Comparison of ENCODE assay signal across 8 cellular contexts in genomic region chr16:22188595-22189442, GRCh38. TPM values are rescaled to one million over a fixed set of nuclear protein-coding genes. Genes with fewer than 3 reads are reported as not detected.
DNase-seq lines count a peak whose midpoint lies in the region; ATAC-seq and TF ChIP-seq lines count a peak whose summit lies in the region.

No MANE protein-coding gene starts in this region.

- intact Hi-C loops in heart right ventricle (cut with DNase I), result loop anchor here (1.0 to 10.0 kb wide), 16 partner anchors 87 to 1034 kb away; partner anchors contain the start of genes PDZD9 (in 8 of the 10), UQCRC2 (in 3 of the 10), MOSMO (in 2 of the 10) and VWA3A (in 2 of the 10)

- no peaks in the 10 kb centered on the region for H3K9me3 ChIP-seq in adipocyte (ENCODE audit: control insufficient read depth, low read length)
- H3K9me3 ChIP-seq in heart right ventricle, result no peaks in the 10 kb centered on the region

- no peak for ATAC-seq in heart right ventricle
- no peak for ATAC-seq in GM19395 (IDR thresholded peaks at IDR 0.05; ENCODE audit: unreplicated experiment)
- ATAC-seq in HG02973 (IDR thresholded peaks at IDR 0.05; ENCODE audit: unreplicated experiment), result no peak

- no peaks in the 10 kb centered on the region for H3K27me3 ChIP-seq in adipocyte (replicated peaks; ENCODE audit: control insufficient read depth, insufficient read depth, low read length)
- no peaks in the 10 kb centered on the region for H3K27me3 ChIP-seq in heart right ventricle

- H3K4me3 ChIP-seq in adipocyte (ENCODE audit: low read length), result peak overlapping the region; percentile 82
- H3K4me3 ChIP-seq in heart right ventricle, result peak overlapping the region in 3 of 10 donors; percentile 74 to 82 (median 82)

- TF ChIP-seq CTCF in heart right ventricle (IDR thresholded peaks at IDR 0.05), result peak; percentile 71 to 91 (median 85)

- peak overlapping the region; percentile 80 to 98 (median 96) for H3K27ac ChIP-seq in heart right ventricle

- H3K9ac ChIP-seq in adipocyte (ENCODE audit: low read length), result peak overlapping the region; percentile 79

- 33 to 38% methylated on average over 8 of the region's 8 CpGs for WGBS in heart right ventricle, 2 donors

- H3K4me1 ChIP-seq in adipocyte (ENCODE audit: control insufficient read depth, insufficient read depth, low read length) (peaks cover 35% of the 10 kb centered on the region), heart right ventricle (peaks cover 8 to 43% (median 36%) of the 10 kb centered on the region in 9 donors)

- DNase-seq in GDM1 (lab: John Stamatoyannopoulos, UW), result peak; percentile 64
- peak; percentile 21 for DNase-seq in NCI-H1092 (lab: John Stamatoyannopoulos, UW)
- DNase-seq in SKM-1 treated with dmso at 0.1 percent for 144 hours (lab: John Stamatoyannopoulos, UW; ENCODE audit: unreplicated experiment), result peak; percentile 56
- peak; percentile 94 for DNase-seq in adipocyte (ENCODE audit: low read depth)
- DNase-seq in heart right ventricle, result peak; percentile 39 to 74
- DNase-seq in pulmonary artery endothelial cell (ENCODE audit: low read depth, low spot score), result peak; percentile 66

- H3K36me3 ChIP-seq in adipocyte (ENCODE audit: control insufficient read depth, insufficient read depth, low read length, severe bottlenecking) (no peaks in the 10 kb centered on the region), heart right ventricle (no peaks in the 10 kb centered on the region)

RNA-seq across cellular contexts. Expression of gene EEF2K, which starts 17.3 kb away (rescaled TPM):
- total RNA-seq in heart right ventricle (10 to 100 TPM; 17.2 to 38.9 (median 23.2) TPM), pulmonary artery endothelial cell (29.5 and 36.8 TPM in 2 replicates)
- polyA plus RNA-seq in heart right ventricle, result 10 to 100 TPM in 1 of 2 donors, 1 to 10 TPM in 1; 5.1 to 10.3 TPM

RNA-seq across cellular contexts. Expression of gene SDR42E2, which starts 26.5 kb away (rescaled TPM):
- total RNA-seq in heart right ventricle, result under 1 TPM in 1 of 10 donors, not detected in 9; 0.09 TPM
- polyA plus RNA-seq in heart right ventricle, result under 1 TPM in 1 of 2 donors, not detected in 1; 0.15 TPM
- 0.07 TPM in 1 of 2 replicates, not detected in the other for total RNA-seq in pulmonary artery endothelial cell

Comparison
In these comparisons a context has a peak if more than half of its experiments do, and no peak if none do; other contexts are left out.
1. DNase-seq: peak in every context shown above with its lines; median percentile 94 in adipocyte; 66 in pulmonary artery endothelial cell; 64 in GDM1; 56 in heart right ventricle; 56 in SKM-1 treated with dmso at 0.1 percent for 144 hours; 21 in NCI-H1092.